In genomic region chr4:185205697-185206342, GRCh38 we compare ENCODE assay signal across 18 cellular contexts. TPM values are rescaled to one million over a fixed set of nuclear protein-coding genes. Genes with fewer than 3 reads are reported as not detected.
DNase-seq lines count a peak whose midpoint lies in the region; ATAC-seq, FAIRE-seq and TF ChIP-seq lines count a peak whose summit lies in the region.
"Had no signal": no experiment of that assay in that cellular context is flagged by ENCODE, and none has a peak within 500 bp of the region (broad histone marks: within the 10 kb centered on the region; RNA-seq: fewer than 3 reads in every experiment).

No MANE protein-coding gene starts in this region.

- H3K36me3 ChIP-seq in DOHH2 (ENCODE audit: control insufficient read depth, low read length) (peaks cover 6% of the 10 kb centered on the region), OCI-LY1 (ENCODE audit: insufficient read depth, low read length) (no peaks in the 10 kb centered on the region), Caco-2 (ENCODE audit: control insufficient read depth, insufficient read depth, low read length) (no peaks in the 10 kb centered on the region), kidney (ENCODE audit: control insufficient read depth in 1 of 2, insufficient read depth in 2 of 2, low read length in 2 of 2) (no peaks in the 10 kb centered on the region)
- H3K36me3 ChIP-seq: tibial artery had no signal

- H3K27me3 ChIP-seq in DOHH2 (ENCODE audit: control insufficient read depth, low read length) = no peaks in the 10 kb centered on the region
- no peaks in the 10 kb centered on the region for H3K27me3 ChIP-seq in OCI-LY1 (ENCODE audit: insufficient read depth, low read length)
- no peaks in the 10 kb centered on the region for H3K27me3 ChIP-seq in Caco-2 (replicated peaks; ENCODE audit: control insufficient read depth, insufficient read depth, low read length)
- H3K27me3 ChIP-seq: tibial artery had no signal

- H3K4me3 Mint-ChIP-seq in IgD-negative memory B cell (peak overlapping the region; percentile 61 to 98 (median 81)), Caco-2 (ENCODE audit: unreplicated experiment) (no peak overlapping the region)
- H3K4me3 Mint-ChIP-seq in naive thymus-derived CD8-positive, alpha-beta T cell = peak overlapping the region in 6 of 10 donors; percentile 8 to 48 (median 19)
- H3K4me3 Mint-ChIP-seq: mesothelial cell of epicardium had no signal

- H2AFZ ChIP-seq in OCI-LY1 (ENCODE audit: low read length) = no peak overlapping the region

- peaks cover 7% of the 10 kb centered on the region for H3F3A ChIP-seq in DOHH2 (ENCODE audit: control insufficient read depth, insufficient read depth)
- H3F3A ChIP-seq in OCI-LY1 (ENCODE audit: insufficient read depth, low read length) = no peaks in the 10 kb centered on the region

- peaks cover 54% of the 10 kb centered on the region for H3K79me2 ChIP-seq in DOHH2 (ENCODE audit: control insufficient read depth, low read length)
- peaks cover 28% of the 10 kb centered on the region for H3K79me2 ChIP-seq in OCI-LY1 (ENCODE audit: insufficient read depth, low read length)

- H4K20me1 ChIP-seq in DOHH2 (ENCODE audit: control insufficient read depth, insufficient read depth, low read depth, low read length) = no peaks in the 10 kb centered on the region
- no peaks in the 10 kb centered on the region for H4K20me1 ChIP-seq in OCI-LY1 (ENCODE audit: insufficient read depth, low read length)

- TF ChIP-seq CTCF in DOHH2 (IDR thresholded peaks at IDR 0.05; ENCODE audit: low read depth, low read length, poor library complexity, severe bottlenecking) = no peak
- no peak for TF ChIP-seq CTCF in OCI-LY1 (IDR thresholded peaks at IDR 0.05; ENCODE audit: low read length)
- TF ChIP-seq CTCF in Caco-2 (IDR thresholded peaks at IDR 0.05; ENCODE audit: insufficient read depth in 1 of 2, low read depth in 1 of 2, low read length in 1 of 2, severe bottlenecking in 1 of 2, unreplicated experiment in 1 of 2) = no peak
- no peak for TF ChIP-seq CTCF in kidney (IDR thresholded peaks at IDR 0.05; ENCODE audit: borderline replicate concordance, extremely low read depth, insufficient read depth)

- H3K9ac ChIP-seq in OCI-LY1 (ENCODE audit: low read length) = no peak overlapping the region; the same call in 1 of the 2 replicates
- H3K9ac ChIP-seq in kidney (ENCODE audit: low read length in 2 of 2) = no peak overlapping the region

- H3K27ac Mint-ChIP-seq in IgD-negative memory B cell (peak overlapping the region; percentile 69 to 97 (median 97)), Caco-2 (ENCODE audit: unreplicated experiment) (no peak overlapping the region)
- H3K27ac Mint-ChIP-seq in naive thymus-derived CD8-positive, alpha-beta T cell = peak overlapping the region in 3 of 10 donors; percentile 11 to 53 (median 15)
- H3K27ac Mint-ChIP-seq: activated naive CD8-positive, alpha-beta T cell treated with anti-CD3 and anti-CD28 coated beads, Interleukin-2, amount 10 ng/mL, durations not matched to agents 7 days and 5 days; mesothelial cell of epicardium; progenitor cell of endocrine pancreas had no signal

- CTCF ChIA-PET in Caco-2 (lab: Charles Lee) = no interaction called here

- POLR2A ChIA-PET in naive thymus-derived CD8-positive, alpha-beta T cell (lab: Charles Lee) = no interaction called here
- POLR2A ChIA-PET in Caco-2 (lab: Charles Lee) = no interaction called here

- H3K4me1 Mint-ChIP-seq in IgD-negative memory B cell (peaks cover 31 to 46% (median 46%) of the 10 kb centered on the region in 3 donors), Caco-2 (ENCODE audit: low read depth, unreplicated experiment) (peaks cover 15% of the 10 kb centered on the region)
- peaks cover 22 to 53% (median 49%) of the 10 kb centered on the region in 4 donors for H3K4me1 Mint-ChIP-seq in naive thymus-derived CD8-positive, alpha-beta T cell

- intact Hi-C loops in Caco-2 (cut with micrococcal nuclease; ENCODE audit: unreplicated experiment) (no loop called here), kidney (cut with DNase I) (no loop called here)

- H3K4me2 ChIP-seq in DOHH2 (ENCODE audit: low read length) (peak overlapping the region; percentile 100), OCI-LY1 (ENCODE audit: low read length) (peak overlapping the region; percentile 86)

- H3K36me3 Mint-ChIP-seq in IgD-negative memory B cell (no peaks in the 10 kb centered on the region), Caco-2 (ENCODE audit: insufficient read depth, unreplicated experiment) (peaks cover 16% of the 10 kb centered on the region)
- peaks cover 0 to 4% (median 0%) of the 10 kb centered on the region in 3 donors for H3K36me3 Mint-ChIP-seq in naive thymus-derived CD8-positive, alpha-beta T cell
- H3K36me3 Mint-ChIP-seq: activated naive CD8-positive, alpha-beta T cell treated with anti-CD3 and anti-CD28 coated beads, Interleukin-2, amount 10 ng/mL, durations not matched to agents 7 days and 5 days; mesothelial cell of epicardium had no signal

- no peaks in the 10 kb centered on the region for H3K9me3 ChIP-seq in DOHH2 (ENCODE audit: control insufficient read depth, insufficient read depth, low read length)
- no peaks in the 10 kb centered on the region for H3K9me3 ChIP-seq in OCI-LY1 (ENCODE audit: low read length)
- no peaks in the 10 kb centered on the region for H3K9me3 ChIP-seq in Caco-2
- H3K9me3 ChIP-seq in kidney (ENCODE audit: control insufficient read depth in 1 of 2, low read length in 2 of 2) = no peaks in the 10 kb centered on the region
- H3K9me3 ChIP-seq: tibial artery had no signal

- H3K27ac ChIP-seq in DOHH2 (ENCODE audit: low read depth, low read length) (no peak overlapping the region), OCI-LY1 (ENCODE audit: low read depth, low read length, poor library complexity, severe bottlenecking) (peak overlapping the region; percentile 22), kidney (ENCODE audit: low read depth in 2 of 2, low read length in 2 of 2) (no peak overlapping the region)

- H3K4me3 ChIP-seq in DOHH2 (ENCODE audit: low read length) = peak overlapping the region; percentile 92
- peak overlapping the region; percentile 74 for H3K4me3 ChIP-seq in OCI-LY1 (ENCODE audit: low read depth, low read length, poor library complexity, severe bottlenecking)
- H3K4me3 ChIP-seq in Caco-2 (ENCODE audit: low read depth, low read length) = no peak overlapping the region
- H3K4me3 ChIP-seq in kidney (ENCODE audit: low read length in 2 of 2) = no peak overlapping the region
- H3K4me3 ChIP-seq: tibial artery had no signal

- H3K9me3 Mint-ChIP-seq in IgD-negative memory B cell (no peaks in the 10 kb centered on the region), Caco-2 (ENCODE audit: unreplicated experiment) (no peaks in the 10 kb centered on the region)
- H3K9me3 Mint-ChIP-seq in naive thymus-derived CD8-positive, alpha-beta T cell = no peaks in the 10 kb centered on the region
- H3K9me3 Mint-ChIP-seq: activated naive CD8-positive, alpha-beta T cell treated with anti-CD3 and anti-CD28 coated beads, Interleukin-2, amount 10 ng/mL, durations not matched to agents 7 days and 5 days; mesothelial cell of epicardium had no signal

- DNase-seq in naive thymus-derived CD8-positive, alpha-beta T cell = no peak
- DNase-seq in Caco-2 = no peak
- no peak for DNase-seq in kidney
- DNase-seq: activated CD4-positive, alpha-beta T cell treated with anti-CD3 and anti-CD28 coated beads for 48 hours; activated naive CD8-positive, alpha-beta T cell treated with anti-CD3 and anti-CD28 coated beads, Interleukin-2, amount 10 ng/mL, durations not matched to agents 7 days and 5 days; COR-L47; DND-41; NCI-H1694 treated with DMSO at 0.1 percent for 48 hours; NCI-H774; stimulated activated naive CD8-positive, alpha-beta T cell treated with anti-CD3 and anti-CD28 coated beads, Interleukin-15, Interleukin-2, amounts not matched to agents 100 U/mL and 50 U/mL, for 24 hours; tibial artery had no signal

- no peak for FAIRE-seq in kidney (lab: Jason Lieb, UNC)
- FAIRE-seq: HepG2 had no signal

- peaks cover 45% of the 10 kb centered on the region for H3K4me1 ChIP-seq in DOHH2 (ENCODE audit: control insufficient read depth, low read length)
- peaks cover 50% of the 10 kb centered on the region for H3K4me1 ChIP-seq in OCI-LY1 (ENCODE audit: insufficient read depth, low read length, severe bottlenecking)
- peaks cover 22% of the 10 kb centered on the region for H3K4me1 ChIP-seq in Caco-2
- H3K4me1 ChIP-seq in kidney (ENCODE audit: control insufficient read depth in 1 of 2, insufficient read depth in 1 of 2, low read depth in 1 of 2, low read length in 2 of 2) = peaks cover 6 to 13% of the 10 kb centered on the region in 2 donors

- H3K9me2 ChIP-seq in DOHH2 (replicated peaks; ENCODE audit: control insufficient read depth, low read length) (no peaks in the 10 kb centered on the region), OCI-LY1 (ENCODE audit: low read depth, low read length) (no peaks in the 10 kb centered on the region)

- H3K27me3 Mint-ChIP-seq in IgD-negative memory B cell (no peaks in the 10 kb centered on the region), Caco-2 (ENCODE audit: insufficient read depth, unreplicated experiment) (no peaks in the 10 kb centered on the region)
- H3K27me3 Mint-ChIP-seq in naive thymus-derived CD8-positive, alpha-beta T cell = no peaks in the 10 kb centered on the region
- H3K27me3 Mint-ChIP-seq: progenitor cell of endocrine pancreas had no signal

- no peak for ATAC-seq in naive thymus-derived CD8-positive, alpha-beta T cell
- no peak for ATAC-seq in GM19467 (IDR thresholded peaks at IDR 0.05; ENCODE audit: unreplicated experiment)
- ATAC-seq: HepG2; stimulated activated naive CD8-positive, alpha-beta T cell treated with anti-CD3 and anti-CD28 coated beads, Interleukin-15, Interleukin-2, amounts not matched to agents 100 U/mL and 50 U/mL, for 24 hours had no signal

- BruUV-seq in Caco-2 (replicated peaks; lab: Mats Ljungman, UMichigan) = no TSS peak

RNA-seq across cellular contexts. Expression of gene CFAP97, which starts 2.0 kb away (rescaled TPM):
- polyA plus RNA-seq in IgD-negative memory B cell (66.3 TPM), kidney (ENCODE audit: insufficient read depth, low read depth, low replicate concordance) (8.0 TPM)
- 10 to 100 TPM; 37.2 to 38.3 TPM for total RNA-seq in naive thymus-derived CD8-positive, alpha-beta T cell
- 10 to 100 TPM; 65.1 to 73.0 (median 71.0) TPM for polyA plus RNA-seq in naive thymus-derived CD8-positive, alpha-beta T cell
- total RNA-seq in Caco-2 (2022) (18.0 and 20.3 TPM in 2 replicates), kidney (39.4 TPM)

RNA-seq across cellular contexts. Expression of gene SNX25, which starts 3.6 kb away (rescaled TPM):
- 24.4 TPM for polyA plus RNA-seq in IgD-negative memory B cell
- 10 to 100 TPM; 14.6 to 16.6 TPM for total RNA-seq in naive thymus-derived CD8-positive, alpha-beta T cell
- polyA plus RNA-seq in naive thymus-derived CD8-positive, alpha-beta T cell = 1 to 10 TPM; 4.2 to 7.6 (median 4.6) TPM
- 9.3 and 10.2 TPM in 2 replicates for total RNA-seq in Caco-2 (2022)
- 19.4 TPM for total RNA-seq in kidney
- 8.9 TPM for polyA plus RNA-seq in kidney (ENCODE audit: insufficient read depth, low read depth, low replicate concordance)

Comparison
In these comparisons a context has a peak if more than half of its experiments do, and no peak if none do; other contexts are left out.
1. H3K4me3 ChIP-seq: peak in DOHH2 (single experiment) and OCI-LY1 (single experiment); none in Caco-2 (single experiment) and kidney (0 of 2).